8 cellular contexts compared by ENCODE assay signal in genomic region chr7:150378853-150379589, GRCh38. TPM values are rescaled to one million over a fixed set of nuclear protein-coding genes. Genes with fewer than 3 reads are reported as not detected.
DNase-seq lines count a peak whose midpoint lies in the region; ATAC-seq and TF ChIP-seq lines count a peak whose summit lies in the region.

ZNF775 (plus strand) TSS chr7:150379330; CDS start chr7:150388471, 9,141 bp downstream.

- TF ChIP-seq CTCF in GM12864 (IDR thresholded peaks at IDR 0.05; ENCODE audit: low read depth, low read length, missing control alignments) (no peak), osteocyte (IDR thresholded peaks at IDR 0.05) (no peak), thoracic aorta (IDR thresholded peaks at IDR 0.05) (no peak)

- peaks cover 5 to 13% of the 10 kb centered on the region in 2 donors for H3K4me1 ChIP-seq in thoracic aorta (ENCODE audit: control insufficient read depth in 1 of 2, low read depth in 2 of 2)

- H3K36me3 Mint-ChIP-seq in activated naive CD8-positive, alpha-beta T cell treated with anti-CD3 and anti-CD28 coated beads for 36 hours, result peaks cover 5% of the 10 kb centered on the region
- peaks cover 5% of the 10 kb centered on the region for H3K36me3 Mint-ChIP-seq in osteocyte (ENCODE audit: unreplicated experiment)

- intact Hi-C loops in head of caudate nucleus (cut with DNase I), result loop anchor here (10.0 kb wide), 2 partner anchors 504 to 664 kb away; partner anchors contain the start of gene ATP6V0E2

- peak within 1 kb of the TSS; percentile 70 for H3K27ac Mint-ChIP-seq in activated naive CD8-positive, alpha-beta T cell treated with anti-CD3 and anti-CD28 coated beads for 36 hours
- peak within 1 kb of the TSS; percentile 93 for H3K27ac Mint-ChIP-seq in osteocyte (ENCODE audit: unreplicated experiment)

- H3K9me3 ChIP-seq in thoracic aorta, result no peaks in the 10 kb centered on the region

- H3K4me3 Mint-ChIP-seq in activated naive CD8-positive, alpha-beta T cell treated with anti-CD3 and anti-CD28 coated beads for 36 hours, result peak within 1 kb of the TSS; percentile 96
- peak within 1 kb of the TSS; percentile 92 for H3K4me3 Mint-ChIP-seq in osteocyte (ENCODE audit: unreplicated experiment)

- peaks cover 5% of the 10 kb centered on the region for H3K36me3 ChIP-seq in thoracic aorta

- peak; percentile 79 for ATAC-seq in HG02642 (IDR thresholded peaks at IDR 0.05; ENCODE audit: poor library complexity, unreplicated experiment)
- ATAC-seq in thoracic aorta (ENCODE audit: insufficient number of reproducible peaks, low FRiP score, low read depth), result peak; percentile 88

- H3K27ac ChIP-seq in thoracic aorta, result peak within 1 kb of the TSS; percentile 72 to 84

- H3K27me3 Mint-ChIP-seq in activated naive CD8-positive, alpha-beta T cell treated with anti-CD3 and anti-CD28 coated beads for 36 hours, result no peaks in the 10 kb centered on the region
- no peaks in the 10 kb centered on the region for H3K27me3 Mint-ChIP-seq in osteocyte (ENCODE audit: unreplicated experiment)

- DNase-seq in GM12864 (ENCODE audit: low read depth) (no peak), NCI-H1105 treated with DMSO at 0.1 percent for 48 hours (lab: John Stamatoyannopoulos, UW) (peak; percentile 96), SKM-1 (lab: John Stamatoyannopoulos, UW; ENCODE audit: unreplicated experiment) (peak; percentile 24), head of caudate nucleus (peak; percentile 88 to 98 (median 96)), osteocyte (ENCODE audit: extremely low spot score, unreplicated experiment) (peak; percentile 98), thoracic aorta (ENCODE audit: low spot score) (peak; percentile 84)
- peak; percentile 95 for DNase-seq in activated naive CD8-positive, alpha-beta T cell treated with anti-CD3 and anti-CD28 coated beads for 36 hours

- no peaks in the 10 kb centered on the region for H3K9me3 Mint-ChIP-seq in activated naive CD8-positive, alpha-beta T cell treated with anti-CD3 and anti-CD28 coated beads for 36 hours
- H3K9me3 Mint-ChIP-seq in osteocyte (ENCODE audit: unreplicated experiment), result no peaks in the 10 kb centered on the region

- H3K4me3 ChIP-seq in GM12864 (ENCODE audit: low read depth, low read length) (peak within 1 kb of the TSS; percentile 90), thoracic aorta (peak within 1 kb of the TSS; percentile 77)

- H3K27me3 ChIP-seq in thoracic aorta (replicated peaks; ENCODE audit: insufficient read depth), result no peaks in the 10 kb centered on the region

- H3K4me1 Mint-ChIP-seq in activated naive CD8-positive, alpha-beta T cell treated with anti-CD3 and anti-CD28 coated beads for 36 hours, result peaks cover 45% of the 10 kb centered on the region
- H3K4me1 Mint-ChIP-seq in osteocyte (ENCODE audit: unreplicated experiment), result peaks cover 47% of the 10 kb centered on the region

RNA-seq across cellular contexts. Expression of gene ZNF775, which starts in this region (rescaled TPM):
- total RNA-seq in activated naive CD8-positive, alpha-beta T cell treated with anti-CD3 and anti-CD28 coated beads for 36 hours, result 1 to 10 TPM; 3.7 to 4.0 TPM
- 5.9 and 8.0 TPM in 2 replicates for total RNA-seq in osteocyte
- 10 to 100 TPM in 1 of 2 donors, 1 to 10 TPM in 1; 4.2 to 11.5 TPM for total RNA-seq in thoracic aorta
